ENCODE assay signal across 12 cellular contexts in the genomic region with DNA sequence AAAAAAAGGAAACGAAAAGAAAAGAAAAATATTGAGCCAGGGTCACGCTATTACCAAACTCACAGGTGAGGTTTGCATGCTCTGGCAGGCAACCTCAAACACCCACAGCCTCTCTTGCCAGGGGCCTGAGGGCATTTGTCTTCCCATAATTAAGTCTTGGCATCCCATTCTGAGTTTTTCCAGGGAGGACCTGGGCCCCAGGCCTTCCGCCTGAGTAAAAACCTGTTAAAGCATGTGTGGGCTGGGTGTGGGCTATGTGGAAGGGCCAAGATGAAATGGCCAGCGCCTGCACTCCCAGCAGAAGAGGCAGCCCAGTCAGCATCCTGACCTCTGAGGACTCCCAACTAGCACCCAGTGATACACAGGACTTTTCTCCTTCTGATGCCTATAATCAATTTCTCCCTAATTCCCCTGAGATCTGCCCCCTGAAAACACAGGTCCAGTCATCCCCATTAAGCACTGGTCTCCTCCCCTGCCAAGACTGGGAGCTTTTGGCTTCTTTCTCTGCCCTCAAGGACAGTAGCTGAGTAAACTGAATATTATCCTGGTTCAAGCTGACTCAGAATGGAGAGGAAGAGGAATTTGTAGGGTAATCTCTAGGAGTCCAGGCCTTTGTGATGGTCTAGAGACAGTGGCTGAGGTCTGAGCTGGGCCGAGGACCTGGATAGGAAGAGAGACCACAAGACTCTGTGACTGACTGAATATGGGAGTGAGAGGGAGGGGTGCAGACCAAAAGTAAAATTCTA. TPM values are rescaled to one million over a fixed set of nuclear protein-coding genes. Genes with fewer than 3 reads are reported as not detected.
DNase-seq lines count a peak whose midpoint lies in the region; ATAC-seq and TF ChIP-seq lines count a peak whose summit lies in the region.
"Had no signal": no experiment of that assay in that cellular context is flagged by ENCODE, and none has a peak within 500 bp of the region (broad histone marks: within the 10 kb centered on the region; RNA-seq: fewer than 3 reads in every experiment).

No MANE protein-coding gene starts in this region.

- no peaks in the 10 kb centered on the region for H3K4me1 Mint-ChIP-seq in CD4-positive, alpha-beta T cell (ENCODE audit: low read depth)

- WGBS in spleen, 5 donors = 67 to 86% (median 80%) methylated on average over 5 of the region's 5 CpGs

- H4K20me1 ChIP-seq in PC-3 (ENCODE audit: low read length) = no peaks in the 10 kb centered on the region

- TF ChIP-seq CTCF in PC-3 (conservative IDR thresholded peaks at IDR 0.05; ENCODE audit: low read depth, low read length) (no peak), fibroblast of mammary gland (conservative IDR thresholded peaks at IDR 0.05; ENCODE audit: control insufficient read depth, insufficient read depth, low read depth, low read length) (no peak), spleen (IDR thresholded peaks at IDR 0.05 in 8 of 11, conservative IDR thresholded peaks at IDR 0.05 in 3 of 11) (no peak)
- TF ChIP-seq CTCF in CD4-positive, alpha-beta T cell (IDR thresholded peaks at IDR 0.05) = no peak

- no peaks in the 10 kb centered on the region for H3K9me2 ChIP-seq in PC-3 (replicated peaks; ENCODE audit: low read length)

- H3K4me3 ChIP-seq in PC-3 (ENCODE audit: low read length) (no peak overlapping the region), fibroblast of mammary gland (ENCODE audit: control insufficient read depth, low read depth, low read length) (no peak overlapping the region), spleen (no peak overlapping the region)
- H3K4me3 ChIP-seq: sigmoid colon had no signal

- H2AFZ ChIP-seq in PC-3 (ENCODE audit: low read length) = peak overlapping the region; percentile 46

- POLR2A ChIA-PET in PC-3 (lab: Charles Lee; ENCODE audit: unreplicated experiment) = interaction anchor here (0.7 kb wide), 1 partner anchor 39 kb away, joined by 6 read pairs; no protein-coding TSS in a partner anchor
- POLR2A ChIA-PET in CD4-positive, alpha-beta T cell (lab: Charles Lee) = no interaction called here

- BruUV-seq in PC-3 (replicated peaks; lab: Mats Ljungman, UMichigan) = no TSS peak

- H3K27ac ChIP-seq in PC-3 (ENCODE audit: low read length) (peak overlapping the region; percentile 96), spleen (peak overlapping the region in 5 of 8 donors; percentile 34 to 84 (median 75))
- no peak overlapping the region for H3K27ac ChIP-seq in CD4-positive, alpha-beta T cell (ENCODE audit: low read depth, low read length)

- H3K9ac ChIP-seq in PC-3 (ENCODE audit: low read length) = peak overlapping the region; percentile 83

- H3K36me3 ChIP-seq in PC-3 (ENCODE audit: low read depth, low read length) = no peaks in the 10 kb centered on the region
- no peaks in the 10 kb centered on the region for H3K36me3 ChIP-seq in spleen
- H3K36me3 ChIP-seq: sigmoid colon had no signal

- H3K9me3 Mint-ChIP-seq in CD4-positive, alpha-beta T cell = no peaks in the 10 kb centered on the region

- H3K36me3 Mint-ChIP-seq in CD4-positive, alpha-beta T cell (ENCODE audit: low read depth) = no peaks in the 10 kb centered on the region

- H3K27me3 ChIP-seq in PC-3 (ENCODE audit: low read length) (no peaks in the 10 kb centered on the region), spleen (replicated peaks in 1 of 7) (no peaks in the 10 kb centered on the region)
- peaks cover 5% of the 10 kb centered on the region for H3K27me3 ChIP-seq in CD4-positive, alpha-beta T cell (ENCODE audit: control insufficient read depth, insufficient read depth, low read length)
- H3K27me3 ChIP-seq: sigmoid colon had no signal

- TF ChIP-seq POLR2A in spleen (IDR thresholded peaks at IDR 0.05) = no peak

- no peaks in the 10 kb centered on the region for H3K27me3 Mint-ChIP-seq in CD4-positive, alpha-beta T cell

- H3K9me3 ChIP-seq in PC-3 (ENCODE audit: low read length) (no peaks in the 10 kb centered on the region), spleen (no peaks in the 10 kb centered on the region)
- H3K9me3 ChIP-seq in CD4-positive, alpha-beta T cell (ENCODE audit: control insufficient read depth, low read length) = no peaks in the 10 kb centered on the region
- H3K9me3 ChIP-seq: sigmoid colon had no signal

- H3K79me2 ChIP-seq in PC-3 (ENCODE audit: low read length) = no peaks in the 10 kb centered on the region

- H3K27ac Mint-ChIP-seq in CD4-positive, alpha-beta T cell = no peak overlapping the region

- H3K4me3 Mint-ChIP-seq in CD4-positive, alpha-beta T cell = no peak overlapping the region

- intact Hi-C loops in PC-3 (cut with micrococcal nuclease) = loop anchor here (1.0 kb wide), 1 partner anchor 11 kb away; no protein-coding TSS in a partner anchor
- intact Hi-C loops in spleen (cut with DNase I; ENCODE audit: low total_unique reads) = no loop called here
- intact Hi-C loops in CD4-positive, alpha-beta T cell (cut with DNase I, micrococcal nuclease) = no loop called here

- CTCF ChIA-PET in PC-3 (lab: Charles Lee) = interaction anchor here (0.6 to 2.1 kb wide), 3 partner anchors 95 to 266 kb away, joined by 3 to 22 read pairs (median 6); no protein-coding TSS in a partner anchor
- CTCF ChIA-PET in CD4-positive, alpha-beta T cell (lab: Charles Lee) = no interaction called here

- H3K4me1 ChIP-seq in PC-3 (ENCODE audit: insufficient read depth, low read length) (peaks cover 38% of the 10 kb centered on the region), spleen (peaks cover 0 to 42% (median 25%) of the 10 kb centered on the region in 6 donors)

- H3K4me2 ChIP-seq in PC-3 (ENCODE audit: low read length) = peak overlapping the region; percentile 63

- ATAC-seq in PC-3 = peak; percentile 51
- no peak for ATAC-seq in CD4-positive, alpha-beta T cell (ENCODE audit: poor library complexity)

- H3F3A ChIP-seq in PC-3 (ENCODE audit: low read length, unreplicated experiment) = peaks cover 7% of the 10 kb centered on the region

- DNase-seq in NCI-H1105 treated with DMSO at 0.1 percent for 48 hours (lab: John Stamatoyannopoulos, UW) (peak; percentile 15), NCI-H1105 (lab: John Stamatoyannopoulos, UW) (no peak), PC-3 (peak; percentile 95), fibroblast of mammary gland (ENCODE audit: low read depth) (peak; percentile 76), spleen (no peak), DMS53 (lab: John Stamatoyannopoulos, UW) (no peak), GF-D8 (lab: John Stamatoyannopoulos, UW) (no peak)
- no peak for DNase-seq in CD4-positive, alpha-beta T cell
- DNase-seq: 8988T, foreskin melanocyte, NCI-H774, sigmoid colon had no signal

RNA-seq across cellular contexts. Expression of gene ACER3, which starts 35.6 kb away (rescaled TPM):
- total RNA-seq in PC-3 (2014; rRNA removed) = 17.3 and 18.5 TPM in 2 replicates
- total RNA-seq in spleen = 10 to 100 TPM; 24.8 to 52.2 (median 35.7) TPM
- 1 to 10 TPM; 2.9 to 3.7 (median 2.9) TPM for polyA plus RNA-seq in spleen
- total RNA-seq in CD4-positive, alpha-beta T cell = 1 to 10 TPM; 6.4 to 7.0 TPM

RNA-seq across cellular contexts. Expression of gene TSKU, which starts 42.0 kb away (rescaled TPM):
- total RNA-seq in PC-3 (2014; rRNA removed) (32.1 and 39.2 TPM in 2 replicates), spleen (10 to 100 TPM in 6 of 7 donors, 1 to 10 TPM in 1; 9.4 to 18.6 (median 13.1) TPM)
- polyA plus RNA-seq in spleen = 1 to 10 TPM; 1.1 to 5.7 (median 1.8) TPM
- under 1 TPM in 1 of 2 experiments, not detected in 1; 0.06 TPM for total RNA-seq in CD4-positive, alpha-beta T cell

Comparison
In these comparisons a context has a peak if more than half of its experiments do, and no peak if none do; other contexts are left out.
1. DNase-seq: peak in NCI-H1105 treated with DMSO at 0.1 percent for 48 hours (single experiment), PC-3 (single experiment) and fibroblast of mammary gland (single experiment); none in NCI-H1105 (single experiment), spleen (single experiment), DMS53 (single experiment), CD4-positive, alpha-beta T cell (0 of 10) and GF-D8 (single experiment).
2. RNA of gene TSKU, which starts 42.0 kb away (total RNA-seq): 32.1 to 39.2 TPM in PC-3 and 9.4 to 18.6 TPM in spleen; 0.06 TPM in CD4-positive, alpha-beta T cell; every median in the first group is over 4 times any median in the second.